8 cellular contexts compared by ENCODE assay signal in genomic region chr15:78438595-78439285, GRCh38. TPM values are rescaled to one million over a fixed set of nuclear protein-coding genes. Genes with fewer than 3 reads are reported as not detected.
DNase-seq lines count a peak whose midpoint lies in the region; ATAC-seq and TF ChIP-seq lines count a peak whose summit lies in the region.

No MANE protein-coding gene starts in this region.

- H3K27ac ChIP-seq in gastroesophageal sphincter = peak overlapping the region; percentile 84 to 96 (median 93)

- H3K27me3 Mint-ChIP-seq in CD14-positive monocyte (ENCODE audit: low read depth in 3 of 3) = no peaks in the 10 kb centered on the region
- no peaks in the 10 kb centered on the region for H3K27me3 Mint-ChIP-seq in activated T-helper 17 cell treated with anti-CD3 and anti-CD28 coated beads, Interleukin-2, amount 50 U/mL, for 72 hours

- peak; percentile 18 for ATAC-seq in GM21390 (IDR thresholded peaks at IDR 0.05; ENCODE audit: unreplicated experiment)
- peak; percentile 11 for ATAC-seq in activated T-helper 17 cell treated with anti-CD3 and anti-CD28 coated beads, Interleukin-2, amount 50 U/mL, for 72 hours (replicated peaks)
- ATAC-seq in gastroesophageal sphincter = no peak

- no peaks in the 10 kb centered on the region for H3K27me3 ChIP-seq in MG63
- H3K27me3 ChIP-seq in gastroesophageal sphincter = no peaks in the 10 kb centered on the region

- H3K4me1 ChIP-seq in gastroesophageal sphincter = peaks cover 0 to 57% (median 7%) of the 10 kb centered on the region in 3 donors

- intact Hi-C loops in CD14-positive monocyte (cut with micrococcal nuclease) = loop anchor here (2.0 to 5.0 kb wide), 5 partner anchors 16 to 291 kb away; partner anchors contain the start of genes PSMA4 (in 2 of the 2), IDH3A (in 1 of the 2) and SKIC8 (in 1 of the 2)

- H3K27ac Mint-ChIP-seq in CD14-positive monocyte = peak overlapping the region; percentile 86 to 96 (median 92)
- peak overlapping the region; percentile 100 for H3K27ac Mint-ChIP-seq in activated T-helper 17 cell treated with anti-CD3 and anti-CD28 coated beads, Interleukin-2, amount 50 U/mL, for 72 hours

- peak overlapping the region; percentile 93 for H3K4me3 ChIP-seq in MG63
- H3K4me3 ChIP-seq in gastroesophageal sphincter = peak overlapping the region; percentile 86 to 95

- TF ChIP-seq EP300 in gastroesophageal sphincter (IDR thresholded peaks at IDR 0.05) = no peak

- peaks cover 39% of the 10 kb centered on the region for H3K4me1 Mint-ChIP-seq in CD14-positive monocyte
- peaks cover 31% of the 10 kb centered on the region for H3K4me1 Mint-ChIP-seq in activated T-helper 17 cell treated with anti-CD3 and anti-CD28 coated beads, Interleukin-2, amount 50 U/mL, for 72 hours

- no peaks in the 10 kb centered on the region for H3K9me3 ChIP-seq in MG63
- H3K9me3 ChIP-seq in gastroesophageal sphincter = no peaks in the 10 kb centered on the region

- H3K36me3 ChIP-seq in MG63 (peaks cover 46% of the 10 kb centered on the region), gastroesophageal sphincter (peaks cover 0 to 32% of the 10 kb centered on the region in 2 donors)

- no peak for TF ChIP-seq POLR2A in gastroesophageal sphincter (IDR thresholded peaks at IDR 0.05)

- peaks cover 0 to 4% (median 0%) of the 10 kb centered on the region in 7 donors for H3K9me3 Mint-ChIP-seq in CD14-positive monocyte
- H3K9me3 Mint-ChIP-seq in activated T-helper 17 cell treated with anti-CD3 and anti-CD28 coated beads, Interleukin-2, amount 50 U/mL, for 72 hours = no peaks in the 10 kb centered on the region

- TF ChIP-seq CTCF in CD14-positive monocyte (IDR thresholded peaks at IDR 0.05) (peak; percentile 6), gastroesophageal sphincter (IDR thresholded peaks at IDR 0.05) (no peak)

- DNase-seq in CD14-positive monocyte (ENCODE audit: low spot score) (no peak), MG63 (peak; percentile 39), pons (ENCODE audit: low spot score) (peak; percentile 19), GF-D8 (lab: John Stamatoyannopoulos, UW) (no peak), superior temporal gyrus (ENCODE audit: extremely low spot score) (no peak)

- peak overlapping the region; percentile 97 to 98 for H3K4me3 Mint-ChIP-seq in CD14-positive monocyte
- peak overlapping the region; percentile 99 for H3K4me3 Mint-ChIP-seq in activated T-helper 17 cell treated with anti-CD3 and anti-CD28 coated beads, Interleukin-2, amount 50 U/mL, for 72 hours

- 0% methylated on average over 5 of the region's 24 CpGs for WGBS in gastroesophageal sphincter (ENCODE audit: low coverage in 1 of 2), 2 donors

- H3K36me3 Mint-ChIP-seq in CD14-positive monocyte = peaks cover 26 to 32% of the 10 kb centered on the region in 2 donors
- peaks cover 53% of the 10 kb centered on the region for H3K36me3 Mint-ChIP-seq in activated T-helper 17 cell treated with anti-CD3 and anti-CD28 coated beads, Interleukin-2, amount 50 U/mL, for 72 hours (ENCODE audit: low read depth)

RNA-seq across cellular contexts. Expression of gene IREB2, which starts 0.7 kb away (rescaled TPM):
- polyA plus RNA-seq in CD14-positive monocyte = 10 to 100 TPM; 11.7 to 16.7 TPM
- total RNA-seq in MG63 (2014; rRNA removed; shearing (Covaris generic); ENCODE audit: low replicate concordance) = 13.2 and 15.1 TPM in 2 replicates
- total RNA-seq in activated T-helper 17 cell treated with anti-CD3 and anti-CD28 coated beads, Interleukin-2, amount 50 U/mL, for 72 hours = 10 to 100 TPM; 63.6 to 84.0 TPM
- 10 to 100 TPM; 16.9 to 33.5 (median 25.9) TPM for total RNA-seq in gastroesophageal sphincter

Comparison
In these comparisons a context has a peak if more than half of its experiments do, and no peak if none do; other contexts are left out.
1. DNase-seq: peak in MG63 (single experiment) and pons (single experiment); none in CD14-positive monocyte (single experiment), GF-D8 (single experiment) and superior temporal gyrus (single experiment).